35 cellular contexts compared by ENCODE assay signal in the genomic region with DNA sequence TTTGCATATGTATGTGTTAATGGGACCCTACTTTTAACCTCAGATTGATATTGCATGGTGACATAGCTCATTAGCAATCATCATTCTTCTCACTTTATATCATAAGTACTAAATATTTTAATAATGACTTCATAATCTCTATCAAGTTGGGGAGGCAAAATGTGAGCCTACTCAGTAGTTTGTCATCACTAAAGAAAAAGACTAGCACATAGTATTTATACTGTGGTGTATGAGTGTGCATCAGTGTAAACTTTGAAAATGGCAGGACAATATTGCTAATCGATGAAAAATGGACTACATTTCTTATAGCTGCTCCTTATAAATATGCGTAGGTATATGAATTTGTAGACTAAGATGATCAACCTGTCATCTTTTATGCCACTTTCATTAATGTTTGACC.
"Had no signal": no experiment of that assay in that cellular context is flagged by ENCODE, and none has a peak within 500 bp of the region (broad histone marks: within the 10 kb centered on the region; RNA-seq: fewer than 3 reads in every experiment).

No MANE protein-coding gene starts in this region.

- DNase-seq: Karpas-422, Kasumi-1, MG63, MM.1S, NCI-H1048, NCI-H1092, NCI-H1092 treated with DMSO at 0.1 percent for 48 hours, NCI-H1105, NCI-H1105 treated with DMSO at 0.1 percent for 48 hours, NCI-H1417, NCI-H1417 treated with DMSO at 0.1 percent for 48 hours, NCI-H1436, NCI-H1436 treated with DMSO at 0.1 percent for 48 hours, NCI-H146, NCI-H1694, NCI-H1694 treated with DMSO at 0.1 percent for 48 hours, NCI-H187, NCI-H187 treated with DMSO at 0.1 percent for 48 hours, NCI-H1930, NCI-H2029, NCI-H2029 treated with DMSO at 0.1 percent for 48 hours, NCI-H2081, NCI-H2081 treated with DMSO at 0.1 percent for 48 hours, NCI-H2107, NCI-H2171, NCI-H2171 treated with DMSO at 0.1 percent for 48 hours, NCI-H2227 treated with DMSO at 0.1 percent for 48 hours, NCI-H226, NCI-H345, NCI-H446, NCI-H446 treated with DMSO at 0.1 percent for 48 hours, NCI-H510A, NCI-H510A treated with DMSO at 0.1 percent for 48 hours, NCI-H524, NCI-H524 treated with DMSO at 0.1 percent for 48 hours had no signal

- H3K4me3 ChIP-seq: MG63 had no signal

- H3K9me3 ChIP-seq: MG63 had no signal

- H3K36me3 ChIP-seq: MG63 had no signal

- H3K27me3 ChIP-seq: MG63 had no signal
